In the genomic region with DNA sequence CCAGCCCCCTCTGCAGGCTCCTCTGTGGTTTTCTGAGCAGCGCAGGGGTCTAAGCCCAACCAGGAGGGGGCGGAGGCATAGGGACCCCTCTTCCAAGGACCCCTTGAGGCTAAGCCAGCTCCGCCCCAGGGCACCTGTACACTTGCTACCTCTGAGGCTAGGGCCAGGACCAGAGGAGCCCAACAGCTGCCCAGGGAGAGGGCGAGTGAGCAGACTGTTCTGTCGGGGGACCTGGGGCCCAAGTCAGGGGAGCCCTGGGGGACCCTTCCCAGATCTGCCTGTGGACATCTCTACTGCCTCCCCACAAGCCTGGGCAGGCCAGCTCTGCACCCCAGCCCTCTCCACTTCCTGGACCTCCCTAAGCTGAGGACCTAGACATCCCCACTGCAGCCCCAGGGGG, we compare ENCODE assay signal across 18 cellular contexts. TPM values are rescaled to one million over a fixed set of nuclear protein-coding genes. Genes with fewer than 3 reads are reported as not detected.
DNase-seq lines count a peak whose midpoint lies in the region; ATAC-seq and TF ChIP-seq lines count a peak whose summit lies in the region.
"Had no signal": no experiment of that assay in that cellular context is flagged by ENCODE, and none has a peak within 500 bp of the region (broad histone marks: within the 10 kb centered on the region; RNA-seq: fewer than 3 reads in every experiment).

No MANE protein-coding gene starts in this region.

- H3K9me3 ChIP-seq in T-helper 17 cell (ENCODE audit: control insufficient read depth, low read length, poor library complexity, severe bottlenecking) (no peaks in the 10 kb centered on the region), iPS-15b (ENCODE audit: control insufficient read depth, insufficient read depth, low read length) (no peaks in the 10 kb centered on the region), esophagus squamous epithelium (no peaks in the 10 kb centered on the region)

- no peak overlapping the region for H3K27ac Mint-ChIP-seq in activated naive CD8-positive, alpha-beta T cell
- no peak overlapping the region for H3K27ac Mint-ChIP-seq in activated naive CD8-positive, alpha-beta T cell treated with anti-CD3 and anti-CD28 coated beads for 36 hours
- H3K27ac Mint-ChIP-seq in T-helper 17 cell: no peak overlapping the region
- H3K27ac Mint-ChIP-seq: activated CD8-positive, alpha-beta memory T cell treated with anti-CD3 and anti-CD28 coated beads, Interleukin-2, amount 10 ng/mL, durations not matched to agents 7 days and 5 days had no signal

- TF ChIP-seq CTCF in brain microvascular endothelial cell (IDR thresholded peaks at IDR 0.05; ENCODE audit: low read depth, low read length, missing control alignments) (no peak), esophagus squamous epithelium (IDR thresholded peaks at IDR 0.05) (no peak)

- no peak overlapping the region for H3K9ac ChIP-seq in iPS-15b (ENCODE audit: low read depth, low read length)

- WGBS in esophagus squamous epithelium, 2 donors: no CpG with 5 or more reads among the region's 5 CpGs

- TF ChIP-seq POLR2A in esophagus squamous epithelium (IDR thresholded peaks at IDR 0.05): no peak

- intact Hi-C loops in esophagus squamous epithelium (cut with DNase I): no loop called here

- H3K27me3 ChIP-seq in iPS-15b (ENCODE audit: control insufficient read depth, insufficient read depth, low read length) (peaks cover 2% of the 10 kb centered on the region), brain microvascular endothelial cell (replicated peaks) (peaks cover 30% of the 10 kb centered on the region), esophagus squamous epithelium (peaks cover 6 to 46% (median 16%) of the 10 kb centered on the region in 4 donors)

- no peaks in the 10 kb centered on the region for H3K9me3 Mint-ChIP-seq in activated naive CD8-positive, alpha-beta T cell (ENCODE audit: low read depth)
- H3K9me3 Mint-ChIP-seq in activated naive CD8-positive, alpha-beta T cell treated with anti-CD3 and anti-CD28 coated beads for 36 hours: peaks cover 4% of the 10 kb centered on the region

- peak overlapping the region; percentile 52 for H3K4me3 Mint-ChIP-seq in activated naive CD8-positive, alpha-beta T cell
- H3K4me3 Mint-ChIP-seq in activated naive CD8-positive, alpha-beta T cell treated with anti-CD3 and anti-CD28 coated beads for 36 hours: no peak overlapping the region
- H3K4me3 Mint-ChIP-seq in T-helper 17 cell: peak overlapping the region; percentile 74
- H3K4me3 Mint-ChIP-seq: activated CD8-positive, alpha-beta memory T cell treated with anti-CD3 and anti-CD28 coated beads, Interleukin-2, amount 10 ng/mL, durations not matched to agents 7 days and 5 days had no signal

- in situ Hi-C loops in brain microvascular endothelial cell (cut with HindIII; ENCODE audit: low pct_ligation_motif_present, low sequenced_read_pairs): no loop called here

- peak overlapping the region; percentile 59 for H3K27ac ChIP-seq in substantia nigra (ENCODE audit: low read depth, low read length, poor library complexity, severe bottlenecking)
- H3K27ac ChIP-seq in brain microvascular endothelial cell: no peak overlapping the region
- H3K27ac ChIP-seq in esophagus squamous epithelium: no peak overlapping the region

- peaks cover 18% of the 10 kb centered on the region for H3K4me1 Mint-ChIP-seq in activated naive CD8-positive, alpha-beta T cell (ENCODE audit: low read depth)
- H3K4me1 Mint-ChIP-seq in activated naive CD8-positive, alpha-beta T cell treated with anti-CD3 and anti-CD28 coated beads for 36 hours: peaks cover 5% of the 10 kb centered on the region
- H3K4me1 Mint-ChIP-seq in T-helper 17 cell: peaks cover 21% of the 10 kb centered on the region

- H3K4me1 ChIP-seq in iPS-15b (ENCODE audit: control insufficient read depth, insufficient read depth, low read length): peaks cover 2% of the 10 kb centered on the region
- peaks cover 9 to 30% (median 11%) of the 10 kb centered on the region in 3 donors for H3K4me1 ChIP-seq in esophagus squamous epithelium

- peaks cover 34% of the 10 kb centered on the region for H3K36me3 ChIP-seq in iPS-15b (ENCODE audit: control insufficient read depth, insufficient read depth, low read length)
- H3K36me3 ChIP-seq in brain microvascular endothelial cell (replicated peaks): no peaks in the 10 kb centered on the region
- H3K36me3 ChIP-seq in esophagus squamous epithelium: no peaks in the 10 kb centered on the region

- no peak for DNase-seq in activated naive CD8-positive, alpha-beta T cell treated with anti-CD3 and anti-CD28 coated beads for 36 hours
- DNase-seq in T-helper 17 cell (no peak), substantia nigra (lab: John Stamatoyannopoulos, UW) (no peak), brain microvascular endothelial cell (no peak), esophagus squamous epithelium (lab: John Stamatoyannopoulos, UW) (no peak)
- DNase-seq: activated CD8-positive, alpha-beta memory T cell treated with anti-CD3 and anti-CD28 coated beads, Interleukin-2, amount 10 ng/mL, durations not matched to agents 7 days and 5 days; activated naive CD4-positive, alpha-beta T cell treated with Interleukin-2 at 50 U/mL for 16 hours; central memory CD4-positive, alpha-beta T cell; DMS153; head of caudate nucleus; IMR-90; left colon; naive B cell; NCI-H1048; stimulated activated naive CD8-positive, alpha-beta T cell treated with anti-CD3 and anti-CD28 coated beads, Interleukin-15, Interleukin-2, amounts not matched to agents 100 U/mL and 50 U/mL, for 24 hours had no signal

- peak overlapping the region; percentile 72 for H3K4me3 ChIP-seq in iPS-15b (ENCODE audit: low read depth, low read length)
- no peak overlapping the region for H3K4me3 ChIP-seq in brain microvascular endothelial cell (ENCODE audit: low read depth, low read length)
- H3K4me3 ChIP-seq in esophagus squamous epithelium: no peak overlapping the region

- H3K36me3 Mint-ChIP-seq in activated naive CD8-positive, alpha-beta T cell: no peaks in the 10 kb centered on the region
- no peaks in the 10 kb centered on the region for H3K36me3 Mint-ChIP-seq in activated naive CD8-positive, alpha-beta T cell treated with anti-CD3 and anti-CD28 coated beads for 36 hours
- peaks cover 3% of the 10 kb centered on the region for H3K36me3 Mint-ChIP-seq in T-helper 17 cell (ENCODE audit: low read depth)
- H3K36me3 Mint-ChIP-seq: activated CD8-positive, alpha-beta memory T cell treated with anti-CD3 and anti-CD28 coated beads, Interleukin-2, amount 10 ng/mL, durations not matched to agents 7 days and 5 days had no signal

- peaks cover 17% of the 10 kb centered on the region for H3K27me3 Mint-ChIP-seq in activated naive CD8-positive, alpha-beta T cell
- H3K27me3 Mint-ChIP-seq in activated naive CD8-positive, alpha-beta T cell treated with anti-CD3 and anti-CD28 coated beads for 36 hours: peaks cover 32% of the 10 kb centered on the region
- peaks cover 25% of the 10 kb centered on the region for H3K27me3 Mint-ChIP-seq in T-helper 17 cell

- ATAC-seq in T-helper 17 cell (no peak), GM18861 (IDR thresholded peaks at IDR 0.05; ENCODE audit: unreplicated experiment) (no peak)
- ATAC-seq: activated CD8-positive, alpha-beta memory T cell treated with anti-CD3 and anti-CD28 coated beads, Interleukin-2, amount 10 ng/mL, durations not matched to agents 7 days and 5 days; left colon; stimulated activated naive CD8-positive, alpha-beta T cell treated with anti-CD3 and anti-CD28 coated beads, Interleukin-15, Interleukin-2, amounts not matched to agents 100 U/mL and 50 U/mL, for 24 hours had no signal

RNA-seq across cellular contexts. Expression of gene B4GALNT4, which starts 1.8 kb away (rescaled TPM):
- 1 to 10 TPM; 1.1 to 1.9 TPM for total RNA-seq in activated naive CD8-positive, alpha-beta T cell treated with anti-CD3 and anti-CD28 coated beads for 36 hours
- total RNA-seq in T-helper 17 cell (1 to 10 TPM; 6.0 to 8.6 TPM), esophagus squamous epithelium (1 to 10 TPM in 3 of 4 donors, under 1 TPM in 1; 0.97 to 7.9 (median 3.3) TPM)

RNA-seq across cellular contexts. Expression of gene PKP3, which starts 23.0 kb away (rescaled TPM):
- total RNA-seq in activated naive CD8-positive, alpha-beta T cell treated with anti-CD3 and anti-CD28 coated beads for 36 hours: not detected
- total RNA-seq in T-helper 17 cell (not detected), esophagus squamous epithelium (1,000 to 10,000 TPM in 1 of 4 donors, 100 to 1,000 TPM in 3; 314 to 1,016 (median 520) TPM)

RNA-seq across cellular contexts. Expression of gene SIGIRR, which starts 43.7 kb away (rescaled TPM):
- total RNA-seq in activated naive CD8-positive, alpha-beta T cell treated with anti-CD3 and anti-CD28 coated beads for 36 hours: 10 to 100 TPM; 26.4 to 27.2 TPM
- total RNA-seq in T-helper 17 cell (100 to 1,000 TPM; 353 to 409 TPM), esophagus squamous epithelium (10 to 100 TPM; 15.5 to 35.1 (median 16.1) TPM)

RNA-seq across cellular contexts. Expression of gene IFITM3, which starts 50.4 kb away (rescaled TPM):
- total RNA-seq in activated naive CD8-positive, alpha-beta T cell treated with anti-CD3 and anti-CD28 coated beads for 36 hours: 10 to 100 TPM; 93.0 to 96.1 TPM
- total RNA-seq in T-helper 17 cell (10 to 100 TPM in 1 of 2 donors, 1 to 10 TPM in 1; 2.5 to 25.2 TPM), esophagus squamous epithelium (100 to 1,000 TPM in 2 of 4 donors, 10 to 100 TPM in 2; 45.3 to 159 (median 113) TPM)

RNA-seq across cellular contexts. Expression of gene IFITM1, which starts 57.2 kb away (rescaled TPM):
- total RNA-seq in activated naive CD8-positive, alpha-beta T cell treated with anti-CD3 and anti-CD28 coated beads for 36 hours: 100 to 1,000 TPM; 345 to 356 TPM
- total RNA-seq in T-helper 17 cell (100 to 1,000 TPM; 344 to 363 TPM), esophagus squamous epithelium (100 to 1,000 TPM in 1 of 4 donors, 10 to 100 TPM in 3; 26.3 to 133 (median 60.0) TPM)

Comparison
In these comparisons a context has a peak if more than half of its experiments do, and no peak if none do; other contexts are left out.
1. RNA of gene PKP3, which starts 23.0 kb away (total RNA-seq): 314 to 1,016 TPM in esophagus squamous epithelium; not detected in T-helper 17 cell and not detected in activated naive CD8-positive, alpha-beta T cell treated with anti-CD3 and anti-CD28 coated beads for 36 hours; every median in the first group is over 100 times any median in the second.
2. RNA of gene SIGIRR, which starts 43.7 kb away (total RNA-seq): 353 to 409 TPM in T-helper 17 cell; 26.4 to 27.2 TPM in activated naive CD8-positive, alpha-beta T cell treated with anti-CD3 and anti-CD28 coated beads for 36 hours and 15.5 to 35.1 TPM in esophagus squamous epithelium; every median in the first group is over 4 times any median in the second.